Comparison of ENCODE assay signal across 8 cellular contexts in genomic region chr2:149160701-149161217, GRCh38.
DNase-seq lines count a peak whose midpoint lies in the region; ATAC-seq and TF ChIP-seq lines count a peak whose summit lies in the region.

No MANE protein-coding gene starts in this region.

- TF ChIP-seq EP300 in stomach (IDR thresholded peaks at IDR 0.05) = no peak

- peaks cover 0 to 9% (median 0%) of the 10 kb centered on the region in 4 donors for H3K9me3 ChIP-seq in stomach

- H3K4me3 ChIP-seq in stomach = no peak overlapping the region

- intact Hi-C loops in stomach (cut with DNase I; ENCODE audit: low total_unique reads) = no loop called here

- CTCF ChIA-PET in activated CD8-positive, alpha-beta memory T cell treated with anti-CD3 and anti-CD28 coated beads, Interleukin-2, amount 10 ng/mL, durations not matched to agents 7 days and 5 days (lab: Charles Lee) = no interaction called here

- no peaks in the 10 kb centered on the region for H3K9me3 Mint-ChIP-seq in activated CD8-positive, alpha-beta memory T cell treated with anti-CD3 and anti-CD28 coated beads, Interleukin-2, amount 10 ng/mL, durations not matched to agents 7 days and 5 days (ENCODE audit: low read depth)

- WGBS in stomach, 5 donors = 48 to 57% (median 54%) methylated on average over 8 of the region's 8 CpGs

- no peak overlapping the region for H3K27ac Mint-ChIP-seq in activated CD8-positive, alpha-beta memory T cell treated with anti-CD3 and anti-CD28 coated beads, Interleukin-2, amount 10 ng/mL, durations not matched to agents 7 days and 5 days

- H3K27me3 Mint-ChIP-seq in activated CD8-positive, alpha-beta memory T cell treated with anti-CD3 and anti-CD28 coated beads, Interleukin-2, amount 10 ng/mL, durations not matched to agents 7 days and 5 days = peaks cover 34% of the 10 kb centered on the region

- TF ChIP-seq CTCF in stomach (IDR thresholded peaks at IDR 0.05) = no peak

- DNase-seq in DMS 273 (lab: John Stamatoyannopoulos, UW; ENCODE audit: unreplicated experiment) (peak; percentile 63), DMS153 treated with DMSO at 0.1 percent for 48 hours (lab: John Stamatoyannopoulos, UW; ENCODE audit: unreplicated experiment) (no peak), SK-N-DZ (ENCODE audit: low spot score) (no peak), stomach (no peak)
- no peak for DNase-seq in activated CD8-positive, alpha-beta memory T cell treated with anti-CD3 and anti-CD28 coated beads, Interleukin-2, amount 10 ng/mL, durations not matched to agents 7 days and 5 days
- DNase-seq in stimulated activated CD4-positive, alpha-beta T cell treated with anti-CD3 and anti-CD28 coated beads, Interleukin-4, amount 100 ng/mL, for 48 hours (ENCODE audit: low read depth in 2 of 2) = peak; percentile 2 to 11

- TF ChIP-seq POLR2A in stomach (IDR thresholded peaks at IDR 0.05) = no peak

- peak; percentile 91 for ATAC-seq in GM19467 (IDR thresholded peaks at IDR 0.05; ENCODE audit: unreplicated experiment)
- ATAC-seq in HG03469 (IDR thresholded peaks at IDR 0.05; ENCODE audit: unreplicated experiment) = peak; percentile 99
- ATAC-seq in activated CD8-positive, alpha-beta memory T cell treated with anti-CD3 and anti-CD28 coated beads, Interleukin-2, amount 10 ng/mL, durations not matched to agents 7 days and 5 days = peak; percentile 30

- peaks cover 0 to 13% (median 0%) of the 10 kb centered on the region in 4 donors for H3K4me1 ChIP-seq in stomach

- H3K4me1 Mint-ChIP-seq in activated CD8-positive, alpha-beta memory T cell treated with anti-CD3 and anti-CD28 coated beads, Interleukin-2, amount 10 ng/mL, durations not matched to agents 7 days and 5 days = peaks cover 5% of the 10 kb centered on the region

- H3K4me3 Mint-ChIP-seq in activated CD8-positive, alpha-beta memory T cell treated with anti-CD3 and anti-CD28 coated beads, Interleukin-2, amount 10 ng/mL, durations not matched to agents 7 days and 5 days = no peak overlapping the region

- H3K36me3 ChIP-seq in stomach = peaks cover 0 to 2% (median 0%) of the 10 kb centered on the region in 4 donors

- H3K36me3 Mint-ChIP-seq in activated CD8-positive, alpha-beta memory T cell treated with anti-CD3 and anti-CD28 coated beads, Interleukin-2, amount 10 ng/mL, durations not matched to agents 7 days and 5 days = no peaks in the 10 kb centered on the region

- no peaks in the 10 kb centered on the region for H3K27me3 ChIP-seq in stomach

- H3K27ac ChIP-seq in stomach = no peak overlapping the region

Comparison
In these comparisons a context has a peak if more than half of its experiments do, and no peak if none do; other contexts are left out.
1. DNase-seq: peak in DMS 273 (single experiment) and stimulated activated CD4-positive, alpha-beta T cell treated with anti-CD3 and anti-CD28 coated beads, Interleukin-4, amount 100 ng/mL, for 48 hours (2 of 2); none in activated CD8-positive, alpha-beta memory T cell treated with anti-CD3 and anti-CD28 coated beads, Interleukin-2, amount 10 ng/mL, durations not matched to agents 7 days and 5 days (single experiment), DMS153 treated with DMSO at 0.1 percent for 48 hours (single experiment), SK-N-DZ (single experiment) and stomach (single experiment).
2. ATAC-seq: peak in every context shown above with its lines; median percentile 99 in HG03469; 91 in GM19467; 30 in activated CD8-positive, alpha-beta memory T cell treated with anti-CD3 and anti-CD28 coated beads, Interleukin-2, amount 10 ng/mL, durations not matched to agents 7 days and 5 days.